In genomic region chr3:120177907-120178306, GRCh38 we compare ENCODE assay signal across 9 cellular contexts.
A peak's percentile ranks its signal among the peaks of the same experiment; 100 is the strongest.
DNase-seq lines count a peak whose midpoint lies in the region; FAIRE-seq and TF ChIP-seq lines count a peak whose summit lies in the region.
"Had no signal": no experiment of that assay in that cellular context is flagged by ENCODE, and none has a peak within 500 bp of the region (broad histone marks: within the 10 kb centered on the region; RNA-seq: fewer than 3 reads in every experiment).

No MANE protein-coding gene starts in this region.

- no peaks in the 10 kb centered on the region for H3K27me3 ChIP-seq in subcutaneous abdominal adipose tissue (ENCODE audit: control insufficient read depth in 5 of 5, insufficient read depth in 4 of 5, low read length in 5 of 5)
- H3K27me3 ChIP-seq: tibial nerve had no signal

- H3K4me3 ChIP-seq in cardiac fibroblast (replicated peaks in 1 of 2; ENCODE audit: low read depth in 2 of 2, low read length in 2 of 2) (no peak overlapping the region), subcutaneous abdominal adipose tissue (ENCODE audit: low read depth in 1 of 5, low read length in 5 of 5) (no peak overlapping the region)
- H3K4me3 ChIP-seq: tibial nerve had no signal

- H3K9me3 ChIP-seq in subcutaneous abdominal adipose tissue (ENCODE audit: control insufficient read depth in 5 of 5, low read length in 5 of 5), result no peaks in the 10 kb centered on the region
- H3K9me3 ChIP-seq: tibial nerve had no signal

- FAIRE-seq in D721Med (lab: Jason Lieb, UNC), result no peak

- H3K4me1 ChIP-seq in subcutaneous abdominal adipose tissue (ENCODE audit: control insufficient read depth in 5 of 5, insufficient read depth in 5 of 5, low read length in 5 of 5), result peaks cover 6 to 16% (median 15%) of the 10 kb centered on the region in 5 donors

- peak; percentile 11 for DNase-seq in NCI-H1105 treated with DMSO at 0.1 percent for 48 hours (lab: John Stamatoyannopoulos, UW)
- no peak for DNase-seq in NCI-H1105 (lab: John Stamatoyannopoulos, UW)
- peak; percentile 46 to 76 for DNase-seq in NCI-H524 (lab: John Stamatoyannopoulos, UW)
- DNase-seq in cardiac fibroblast (ENCODE audit: low read depth in 2 of 2), result peak; percentile 38 to 42
- DNase-seq in midbrain (lab: John Stamatoyannopoulos, UW), result no peak
- DNase-seq in D721Med (ENCODE audit: insufficient read length, low spot score), result no peak
- no peak for DNase-seq in caudate nucleus (lab: John Stamatoyannopoulos, UW)

- peak overlapping the region; percentile 14 for H3K27ac ChIP-seq in subcutaneous abdominal adipose tissue (ENCODE audit: low read depth, low read length)
- H3K27ac ChIP-seq in caudate nucleus (ENCODE audit: low read depth, low read length), result no peak overlapping the region

- no peak overlapping the region for H3K9ac ChIP-seq in subcutaneous abdominal adipose tissue (ENCODE audit: low read length in 5 of 5)

- no peaks in the 10 kb centered on the region for H3K36me3 ChIP-seq in subcutaneous abdominal adipose tissue (ENCODE audit: control insufficient read depth in 5 of 5, insufficient read depth in 5 of 5, low read length in 5 of 5)
- H3K36me3 ChIP-seq: tibial nerve had no signal

- TF ChIP-seq CTCF in cardiac fibroblast (IDR thresholded peaks at IDR 0.05; ENCODE audit: low read depth, low read length) (peak; percentile 14), D721Med (IDR thresholded peaks at IDR 0.05; ENCODE audit: insufficient read depth, missing control alignments) (no peak)

Comparison
In these comparisons a context has a peak if more than half of its experiments do, and no peak if none do; other contexts are left out.
1. DNase-seq: peak in NCI-H1105 treated with DMSO at 0.1 percent for 48 hours (single experiment), NCI-H524 (2 of 2) and cardiac fibroblast (2 of 2); none in NCI-H1105 (single experiment), midbrain (single experiment), D721Med (single experiment) and caudate nucleus (0 of 61).